ENCODE assay signal across 1 cellular context in genomic region chr2:142165790-142166189, GRCh38.
A peak's percentile ranks its signal among the peaks of the same experiment; 100 is the strongest.
TF ChIP-seq lines count a peak whose summit lies in the region.

No MANE protein-coding gene starts in this region.

TF ChIP-seq in GM23338, 12 proteins besides CTCF, POLR2A, EP300 and RAD21 (continued from another document):
- TF ChIP-seq ZNF462 (CRISPR knock-in tag; IDR thresholded peaks at IDR 0.05): peak; percentile 18; the same call in 1 of the 2 replicates
- no peak for TF ChIP-seq ZNF331 (CRISPR knock-in tag; IDR thresholded peaks at IDR 0.05; ENCODE audit: low read depth)
